In genomic region chr2:26785431-26786206, GRCh38 we compare ENCODE assay signal across 8 cellular contexts. TPM values are rescaled to one million over a fixed set of nuclear protein-coding genes. Genes with fewer than 3 reads are reported as not detected.
DNase-seq lines count a peak whose midpoint lies in the region; ATAC-seq, FAIRE-seq and TF ChIP-seq lines count a peak whose summit lies in the region.

TSS of gene CENPA (plus strand) at chr2:26786056. CDS start at chr2:26786197, 141 bp downstream.

- H3K27me3 ChIP-seq in Loucy (ENCODE audit: insufficient read depth, low read length, poor library complexity, severe bottlenecking): no peaks in the 10 kb centered on the region

- peaks cover 26% of the 10 kb centered on the region for H3K4me1 ChIP-seq in Loucy (ENCODE audit: insufficient read depth, low read length, poor library complexity, severe bottlenecking)

- H3K27me3 Mint-ChIP-seq in natural killer cell treated with Interleukin-12 subunit alpha and Interleukin-12 subunit beta and Interleukin-15 and Interleukin-18, amount 100 ng/mL, for 72 hours: no peaks in the 10 kb centered on the region

- H3K4me3 ChIP-seq in Loucy (ENCODE audit: low read length, poor library complexity, severe bottlenecking): peak within 1 kb of the TSS; percentile 86
- peak within 1 kb of the TSS; percentile 75 for H3K4me3 ChIP-seq in fibroblast of pulmonary artery (replicated peaks; ENCODE audit: low read depth, low read length)

- H3K36me3 Mint-ChIP-seq in natural killer cell treated with Interleukin-12 subunit alpha and Interleukin-12 subunit beta and Interleukin-15 and Interleukin-18, amount 100 ng/mL, for 72 hours: peaks cover 12% of the 10 kb centered on the region

- 0 out of 2 replicates have a peak, but pooled peaks have one; percentile 1 for TF ChIP-seq CTCF in Loucy (conservative IDR thresholded peaks at IDR 0.05; ENCODE audit: low read length)
- TF ChIP-seq CTCF in fibroblast of pulmonary artery (IDR thresholded peaks at IDR 0.05; ENCODE audit: low read length, missing control alignments): no peak

- peaks cover 20 to 21% of the 10 kb centered on the region in 2 donors for H3K4me1 Mint-ChIP-seq in natural killer cell treated with Interleukin-12 subunit alpha and Interleukin-12 subunit beta and Interleukin-15 and Interleukin-18, amount 100 ng/mL, for 72 hours (ENCODE audit: low read depth in 2 of 2)

- peaks cover 3% of the 10 kb centered on the region; the same call in 1 of the 2 replicates for H3K36me3 ChIP-seq in Loucy (ENCODE audit: insufficient read depth, low read length)

- peak within 1 kb of the TSS; percentile 96 for H3K4me3 Mint-ChIP-seq in natural killer cell treated with Interleukin-12 subunit alpha and Interleukin-12 subunit beta and Interleukin-15 and Interleukin-18, amount 100 ng/mL, for 72 hours

- peaks cover 8% of the 10 kb centered on the region for H4K20me1 ChIP-seq in Loucy (ENCODE audit: insufficient read depth, low read length, poor library complexity, severe bottlenecking)

- no peaks in the 10 kb centered on the region for H3K9me2 ChIP-seq in Loucy (replicated peaks; ENCODE audit: low read depth, low read length)

- H3K9me3 ChIP-seq in Loucy (ENCODE audit: insufficient read depth, low read depth, low read length): peaks cover under 1% of the 10 kb centered on the region

- ATAC-seq in natural killer cell treated with Interleukin-12 subunit alpha and Interleukin-12 subunit beta and Interleukin-15 and Interleukin-18, amount 100 ng/mL, for 72 hours: peak; percentile 100
- ATAC-seq in stimulated activated naive CD8-positive, alpha-beta T cell treated with anti-CD3 and anti-CD28 coated beads, Interleukin-15, Interleukin-2, amounts not matched to agents 100 U/mL and 50 U/mL, for 24 hours: peak; percentile 100

- H3F3A ChIP-seq in Loucy (ENCODE audit: low read depth): no peaks in the 10 kb centered on the region

- H3K4me2 ChIP-seq in Loucy (ENCODE audit: low read depth, low read length, poor library complexity, severe bottlenecking): peak within 1 kb of the TSS; percentile 75

- no peaks in the 10 kb centered on the region for H3K9me3 Mint-ChIP-seq in natural killer cell treated with Interleukin-12 subunit alpha and Interleukin-12 subunit beta and Interleukin-15 and Interleukin-18, amount 100 ng/mL, for 72 hours

- H3K79me2 ChIP-seq in Loucy (ENCODE audit: insufficient read depth, low read length): peaks cover 45% of the 10 kb centered on the region

- H3K27ac Mint-ChIP-seq in natural killer cell treated with Interleukin-12 subunit alpha and Interleukin-12 subunit beta and Interleukin-15 and Interleukin-18, amount 100 ng/mL, for 72 hours: peak within 1 kb of the TSS; percentile 77 to 84

- peak; percentile 66; the same call in 1 of the 2 replicates for TF ChIP-seq POLR2A in H54 (IDR thresholded peaks at IDR 0.05; ENCODE audit: low read depth, low read length)
- peak; percentile 72 for TF ChIP-seq POLR2A in Raji (IDR thresholded peaks at IDR 0.05; ENCODE audit: insufficient read depth, low read depth, low read length)

- peak; percentile 89 for FAIRE-seq in H54 (lab: Jason Lieb, UNC)

- DNase-seq in ELF-1 (ENCODE audit: low read depth, low spot score) (peak; percentile 100), H54 (ENCODE audit: insufficient read length, low spot score) (peak; percentile 98), fibroblast of pulmonary artery (ENCODE audit: low read depth) (peak; percentile 100)
- DNase-seq in activated T-helper 9 cell treated with anti-CD3 and anti-CD28 coated beads, Interleukin-2, amount 50 U/mL, for 16 hours (ENCODE audit: low read depth): peak; percentile 91
- DNase-seq in natural killer cell treated with Interleukin-12 subunit alpha and Interleukin-12 subunit beta and Interleukin-15 and Interleukin-18, amount 100 ng/mL, for 72 hours (ENCODE audit: low spot score): peak; percentile 95
- peak; percentile 93 for DNase-seq in stimulated activated naive CD8-positive, alpha-beta T cell treated with anti-CD3 and anti-CD28 coated beads, Interleukin-15, Interleukin-2, amounts not matched to agents 100 U/mL and 50 U/mL, for 24 hours

- H3K9ac ChIP-seq in Loucy (ENCODE audit: low read depth, low read length, poor library complexity, severe bottlenecking): peak within 1 kb of the TSS; percentile 90

- H2AFZ ChIP-seq in Loucy (ENCODE audit: low read length): peak within 1 kb of the TSS; percentile 81

RNA-seq across cellular contexts. Expression of gene CENPA, which starts in this region (rescaled TPM):
- 10 to 100 TPM; 18.5 to 32.1 TPM for total RNA-seq in natural killer cell treated with Interleukin-12 subunit alpha and Interleukin-12 subunit beta and Interleukin-15 and Interleukin-18, amount 100 ng/mL, for 72 hours

Comparison
In these comparisons a context has a peak if more than half of its experiments do, and no peak if none do; other contexts are left out.
1. Peak in every context shown above with its lines: DNase-seq, ATAC-seq and H3K4me3 ChIP-seq.